1 cellular context compared by ENCODE assay signal in genomic region chr22:21652010-21652546, GRCh38.
TF ChIP-seq lines count a peak whose summit lies in the region.

No MANE protein-coding gene starts in this region.

TF ChIP-seq in HepG2, 621 proteins besides CTCF, POLR2A, EP300 and RAD21 (continued from another document and continues in another):
- TF ChIP-seq, protein P1, sequence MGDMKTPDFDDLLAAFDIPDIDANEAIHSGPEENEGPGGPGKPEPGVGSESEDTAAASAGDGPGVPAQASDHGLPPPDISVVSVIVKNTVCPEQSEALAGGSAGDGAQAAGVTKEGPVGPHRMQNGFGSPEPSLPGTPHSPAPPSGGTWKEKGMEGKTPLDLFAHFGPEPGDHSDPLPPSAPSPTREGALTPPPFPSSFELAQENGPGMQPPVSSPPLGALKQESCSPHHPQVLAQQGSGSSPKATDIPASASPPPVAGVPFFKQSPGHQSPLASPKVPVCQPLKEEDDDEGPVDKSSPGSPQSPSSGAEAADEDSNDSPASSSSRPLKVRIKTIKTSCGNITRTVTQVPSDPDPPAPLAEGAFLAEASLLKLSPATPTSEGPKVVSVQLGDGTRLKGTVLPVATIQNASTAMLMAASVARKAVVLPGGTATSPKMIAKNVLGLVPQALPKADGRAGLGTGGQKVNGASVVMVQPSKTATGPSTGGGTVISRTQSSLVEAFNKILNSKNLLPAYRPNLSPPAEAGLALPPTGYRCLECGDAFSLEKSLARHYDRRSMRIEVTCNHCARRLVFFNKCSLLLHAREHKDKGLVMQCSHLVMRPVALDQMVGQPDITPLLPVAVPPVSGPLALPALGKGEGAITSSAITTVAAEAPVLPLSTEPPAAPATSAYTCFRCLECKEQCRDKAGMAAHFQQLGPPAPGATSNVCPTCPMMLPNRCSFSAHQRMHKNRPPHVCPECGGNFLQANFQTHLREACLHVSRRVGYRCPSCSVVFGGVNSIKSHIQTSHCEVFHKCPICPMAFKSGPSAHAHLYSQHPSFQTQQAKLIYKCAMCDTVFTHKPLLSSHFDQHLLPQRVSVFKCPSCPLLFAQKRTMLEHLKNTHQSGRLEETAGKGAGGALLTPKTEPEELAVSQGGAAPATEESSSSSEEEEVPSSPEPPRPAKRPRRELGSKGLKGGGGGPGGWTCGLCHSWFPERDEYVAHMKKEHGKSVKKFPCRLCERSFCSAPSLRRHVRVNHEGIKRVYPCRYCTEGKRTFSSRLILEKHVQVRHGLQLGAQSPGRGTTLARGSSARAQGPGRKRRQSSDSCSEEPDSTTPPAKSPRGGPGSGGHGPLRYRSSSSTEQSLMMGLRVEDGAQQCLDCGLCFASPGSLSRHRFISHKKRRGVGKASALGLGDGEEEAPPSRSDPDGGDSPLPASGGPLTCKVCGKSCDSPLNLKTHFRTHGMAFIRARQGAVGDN (CRISPR knock-in tag; IDR thresholded peaks at IDR 0.05): peak; percentile 91
- TF ChIP-seq, protein P2, sequence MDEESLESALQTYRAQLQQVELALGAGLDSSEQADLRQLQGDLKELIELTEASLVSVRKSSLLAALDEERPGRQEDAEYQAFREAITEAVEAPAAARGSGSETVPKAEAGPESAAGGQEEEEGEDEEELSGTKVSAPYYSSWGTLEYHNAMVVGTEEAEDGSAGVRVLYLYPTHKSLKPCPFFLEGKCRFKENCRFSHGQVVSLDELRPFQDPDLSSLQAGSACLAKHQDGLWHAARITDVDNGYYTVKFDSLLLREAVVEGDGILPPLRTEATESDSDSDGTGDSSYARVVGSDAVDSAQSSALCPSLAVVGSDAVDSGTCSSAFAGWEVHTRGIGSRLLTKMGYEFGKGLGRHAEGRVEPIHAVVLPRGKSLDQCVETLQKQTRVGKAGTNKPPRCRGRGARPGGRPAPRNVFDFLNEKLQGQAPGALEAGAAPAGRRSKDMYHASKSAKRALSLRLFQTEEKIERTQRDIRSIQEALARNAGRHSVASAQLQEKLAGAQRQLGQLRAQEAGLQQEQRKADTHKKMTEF (CRISPR knock-in tag; IDR thresholded peaks at IDR 0.05): peak; percentile 55; the same call in 1 of the 2 replicates
- TF ChIP-seq HNF1A (IDR thresholded peaks at IDR 0.05; ENCODE audit: low read depth): no peak
- no peak; the same call in 1 of the 2 replicates for TF ChIP-seq HNF1A (CRISPR knock-in tag; IDR thresholded peaks at IDR 0.05; ENCODE audit: borderline replicate concordance)
- TF ChIP-seq ZNF747 (CRISPR knock-in tag; IDR thresholded peaks at IDR 0.05; ENCODE audit: borderline replicate concordance): peak; percentile 69; the same call in 1 of the 2 replicates
- TF ChIP-seq ARNT2 (CRISPR knock-in tag; IDR thresholded peaks at IDR 0.05; ENCODE audit: low read depth): peak; percentile 82
- TF ChIP-seq TFDP1 (CRISPR knock-in tag; IDR thresholded peaks at IDR 0.05; ENCODE audit: borderline replicate concordance): peak; percentile 78; the same call in 1 of the 2 replicates
- TF ChIP-seq TBX2 (CRISPR knock-in tag; IDR thresholded peaks at IDR 0.05; ENCODE audit: borderline replicate concordance): peak; percentile 45; the same call in 1 of the 2 replicates
- TF ChIP-seq HMGXB4 (CRISPR knock-in tag; IDR thresholded peaks at IDR 0.05; ENCODE audit: borderline replicate concordance in 1 of 2, low read depth in 1 of 2): peak in 1 of 2 experiments; percentile 25; a peak in 1 of 4 replicates
- TF ChIP-seq KDM3A (CRISPR knock-in tag; IDR thresholded peaks at IDR 0.05; ENCODE audit: low read depth): no peak; the same call in 1 of the 2 replicates
- TF ChIP-seq NFYC (CRISPR knock-in tag; IDR thresholded peaks at IDR 0.05): peak; percentile 90
- peak; percentile 13 for TF ChIP-seq SRSF1 (optimal IDR thresholded peaks at IDR 0.05; ENCODE audit: low read depth, low read length)
- 0 out of 2 replicates have a peak, but pooled peaks have one; percentile 61 for TF ChIP-seq ZNF329 (CRISPR knock-in tag; IDR thresholded peaks at IDR 0.05; ENCODE audit: low read depth)
- peak; percentile 88 for TF ChIP-seq E2F1 (CRISPR knock-in tag; IDR thresholded peaks at IDR 0.05)
- TF ChIP-seq SIX1 (CRISPR knock-in tag; IDR thresholded peaks at IDR 0.05; ENCODE audit: borderline replicate concordance): no peak
- TF ChIP-seq KMT2B (CRISPR knock-in tag; IDR thresholded peaks at IDR 0.05): peak; percentile 55
- TF ChIP-seq HNRNPLL (IDR thresholded peaks at IDR 0.05; ENCODE audit: low read depth, low read length, poor library complexity, severe bottlenecking): peak; percentile 48
- TF ChIP-seq UBTF (CRISPR knock-in tag; IDR thresholded peaks at IDR 0.05): peak; percentile 24; the same call in 1 of the 2 replicates
- TF ChIP-seq AHR (CRISPR knock-in tag; IDR thresholded peaks at IDR 0.05): peak; percentile 32; the same call in 1 of the 2 replicates
- no peak for TF ChIP-seq HDAC2 (CRISPR knock-in tag; IDR thresholded peaks at IDR 0.05)
- TF ChIP-seq NFYB (CRISPR knock-in tag; IDR thresholded peaks at IDR 0.05): peak; percentile 91
- TF ChIP-seq, protein P3, sequence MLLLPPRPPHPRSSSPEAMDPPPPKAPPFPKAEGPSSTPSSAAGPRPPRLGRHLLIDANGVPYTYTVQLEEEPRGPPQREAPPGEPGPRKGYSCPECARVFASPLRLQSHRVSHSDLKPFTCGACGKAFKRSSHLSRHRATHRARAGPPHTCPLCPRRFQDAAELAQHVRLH (CRISPR knock-in tag; IDR thresholded peaks at IDR 0.05; ENCODE audit: borderline replicate concordance, low read depth): peak; percentile 25; the same call in 1 of the 2 replicates
- 0 out of 2 replicates have a peak, but pooled peaks have one; percentile 26 for TF ChIP-seq ZNF230 (CRISPR knock-in tag; IDR thresholded peaks at IDR 0.05)
- TF ChIP-seq MTF2 (CRISPR knock-in tag; IDR thresholded peaks at IDR 0.05; ENCODE audit: borderline replicate concordance): no peak
- peak; percentile 56; the same call in 1 of the 2 replicates for TF ChIP-seq ZNF563 (CRISPR knock-in tag; IDR thresholded peaks at IDR 0.05)
- TF ChIP-seq ZNF710 (CRISPR knock-in tag; IDR thresholded peaks at IDR 0.05; ENCODE audit: borderline replicate concordance): no peak
- TF ChIP-seq ZNF720 (CRISPR knock-in tag; IDR thresholded peaks at IDR 0.05): no peak
- TF ChIP-seq SAP130 (CRISPR knock-in tag; IDR thresholded peaks at IDR 0.05; ENCODE audit: low read depth): peak; percentile 93
- peak; percentile 80; the same call in 1 of the 2 replicates for TF ChIP-seq ARID4A (CRISPR knock-in tag; IDR thresholded peaks at IDR 0.05; ENCODE audit: borderline replicate concordance)
